Comparison of ENCODE assay signal across 1 cellular context in genomic region chr18:79775441-79776221, GRCh38.
TF ChIP-seq lines count a peak whose summit lies in the region.

No MANE protein-coding gene starts in this region.

TF ChIP-seq in HepG2, 621 proteins besides CTCF, POLR2A, EP300 and RAD21 (continued from another document):
- no peak for TF ChIP-seq ZBTB26 (CRISPR knock-in tag; IDR thresholded peaks at IDR 0.05; ENCODE audit: borderline replicate concordance)
- TF ChIP-seq CENPT (CRISPR knock-in tag; IDR thresholded peaks at IDR 0.05; ENCODE audit: low read depth), result no peak
- no peak for TF ChIP-seq ZC3H4 (CRISPR knock-in tag; IDR thresholded peaks at IDR 0.05; ENCODE audit: borderline replicate concordance)
- no peak for TF ChIP-seq BCL3 (CRISPR knock-in tag; IDR thresholded peaks at IDR 0.05)
- TF ChIP-seq ZHX2 (IDR thresholded peaks at IDR 0.05; ENCODE audit: low read depth), result no peak
- no peak for TF ChIP-seq ZHX2 (CRISPR knock-in tag; IDR thresholded peaks at IDR 0.05; ENCODE audit: borderline replicate concordance)
- no peak for TF ChIP-seq ZNF740 (CRISPR knock-in tag; IDR thresholded peaks at IDR 0.05)
- TF ChIP-seq ZNF782 (CRISPR knock-in tag; IDR thresholded peaks at IDR 0.05; ENCODE audit: borderline replicate concordance), result no peak
